ENCODE assay signal across 24 cellular contexts in genomic region chr3:191393146-191393545, GRCh38.
"Had no signal": no experiment of that assay in that cellular context is flagged by ENCODE, and none has a peak within 500 bp of the region (broad histone marks: within the 10 kb centered on the region; RNA-seq: fewer than 3 reads in every experiment).

No MANE protein-coding gene starts in this region.

- H3K9me3 ChIP-seq: colonic mucosa, esophagus squamous epithelium, heart left ventricle, right lobe of liver, testis had no signal

- H3K9me3 Mint-ChIP-seq: activated B cell treated with CpG ODN at 0.5 μM for 24 hours; activated CD4-positive, alpha-beta memory T cell treated with anti-CD3 and anti-CD28 coated beads for 36 hours; activated naive CD4-positive, alpha-beta T cell treated with anti-CD3 and anti-CD28 coated beads for 36 hours; activated naive CD8-positive, alpha-beta T cell treated with anti-CD3 and anti-CD28 coated beads, Interleukin-2, amount 10 ng/mL, durations not matched to agents 7 days and 5 days; brain; nephron progenitor cell; T-helper 1 cell treated with Interleukin-12 subunit alpha and Interleukin-12 subunit beta and Interleukin-4 antibody, amounts not matched to agents 30 μg/mL and 1 μg/mL, for 36 hours; type B pancreatic cell had no signal

- H3K36me3 Mint-ChIP-seq: activated CD4-positive, alpha-beta memory T cell treated with anti-CD3 and anti-CD28 coated beads for 36 hours; activated naive CD8-positive, alpha-beta T cell treated with anti-CD3 and anti-CD28 coated beads, Interleukin-2, amount 10 ng/mL, durations not matched to agents 7 days and 5 days had no signal

- H3K4me3 Mint-ChIP-seq: activated B cell treated with CpG ODN at 0.5 μM for 24 hours; activated CD4-positive, alpha-beta memory T cell treated with anti-CD3 and anti-CD28 coated beads for 36 hours; activated CD4-positive, alpha-beta T cell treated with anti-CD3 and anti-CD28 coated beads for 36 hours; activated naive CD4-positive, alpha-beta T cell treated with anti-CD3 and anti-CD28 coated beads for 36 hours; activated naive CD8-positive, alpha-beta T cell treated with anti-CD3 and anti-CD28 coated beads, Interleukin-2, amount 10 ng/mL, durations not matched to agents 7 days and 5 days; brain; nephron progenitor cell; T-helper 1 cell treated with Interleukin-12 subunit alpha and Interleukin-12 subunit beta and Interleukin-4 antibody, amounts not matched to agents 30 μg/mL and 1 μg/mL, for 36 hours; type B pancreatic cell had no signal

- ATAC-seq: activated CD4-positive, alpha-beta T cell treated with anti-CD3 and anti-CD28 coated beads for 36 hours; heart left ventricle; left colon; right lobe of liver had no signal

- H3K36me3 ChIP-seq: colonic mucosa had no signal

- H3K4me1 Mint-ChIP-seq: activated CD4-positive, alpha-beta T cell treated with anti-CD3 and anti-CD28 coated beads for 36 hours; activated naive CD8-positive, alpha-beta T cell treated with anti-CD3 and anti-CD28 coated beads, Interleukin-2, amount 10 ng/mL, durations not matched to agents 7 days and 5 days; nephron progenitor cell had no signal

- H3K4me3 ChIP-seq: colonic mucosa, esophagus squamous epithelium, heart left ventricle, right lobe of liver, skin epidermis, testis had no signal

- DNase-seq: activated B cell treated with CpG ODN at 0.5 μM for 24 hours; activated CD4-positive, alpha-beta memory T cell treated with anti-CD3 and anti-CD28 coated beads for 36 hours; activated CD4-positive, alpha-beta T cell treated with anti-CD3 and anti-CD28 coated beads for 36 hours; activated naive CD4-positive, alpha-beta T cell treated with anti-CD3 and anti-CD28 coated beads for 36 hours; activated naive CD8-positive, alpha-beta T cell treated with anti-CD3 and anti-CD28 coated beads, Interleukin-2, amount 10 ng/mL, durations not matched to agents 7 days and 5 days; activated T-cell treated with anti-CD3 and anti-CD28 coated beads, Interleukin-2, amount 50 U/mL, for 48 hours; aorta; caudate nucleus; colonic mucosa; esophagus squamous epithelium; heart left ventricle; islet precursor cell; left colon; mesenchymal stem cell; nephron progenitor cell; posterior cingulate gyrus; right lobe of liver; stimulated activated CD4-positive, alpha-beta T cell treated with anti-CD3 and anti-CD28 coated beads, Interleukin-1b, Interleukin-23, amount 100 ng/mL, for 48 hours; T1000; testis had no signal

- H3K27me3 Mint-ChIP-seq: activated B cell treated with CpG ODN at 0.5 μM for 24 hours; activated CD4-positive, alpha-beta memory T cell treated with anti-CD3 and anti-CD28 coated beads for 36 hours; activated CD4-positive, alpha-beta T cell treated with anti-CD3 and anti-CD28 coated beads for 36 hours; activated naive CD8-positive, alpha-beta T cell treated with anti-CD3 and anti-CD28 coated beads, Interleukin-2, amount 10 ng/mL, durations not matched to agents 7 days and 5 days; brain; type B pancreatic cell had no signal

- H3K27me3 ChIP-seq: colonic mucosa, esophagus squamous epithelium, heart left ventricle, right lobe of liver, testis had no signal

- H3K4me1 ChIP-seq: colonic mucosa, esophagus squamous epithelium, right lobe of liver had no signal

- H3K27ac Mint-ChIP-seq: activated B cell treated with CpG ODN at 0.5 μM for 24 hours; activated CD4-positive, alpha-beta memory T cell treated with anti-CD3 and anti-CD28 coated beads for 36 hours; activated CD4-positive, alpha-beta T cell treated with anti-CD3 and anti-CD28 coated beads for 36 hours; activated naive CD4-positive, alpha-beta T cell treated with anti-CD3 and anti-CD28 coated beads for 36 hours; activated naive CD8-positive, alpha-beta T cell treated with anti-CD3 and anti-CD28 coated beads, Interleukin-2, amount 10 ng/mL, durations not matched to agents 7 days and 5 days; brain; nephron progenitor cell; T-helper 1 cell treated with Interleukin-12 subunit alpha and Interleukin-12 subunit beta and Interleukin-4 antibody, amounts not matched to agents 30 μg/mL and 1 μg/mL, for 36 hours; type B pancreatic cell had no signal
